ENCODE assay signal across 3 cellular contexts in the genomic region with DNA sequence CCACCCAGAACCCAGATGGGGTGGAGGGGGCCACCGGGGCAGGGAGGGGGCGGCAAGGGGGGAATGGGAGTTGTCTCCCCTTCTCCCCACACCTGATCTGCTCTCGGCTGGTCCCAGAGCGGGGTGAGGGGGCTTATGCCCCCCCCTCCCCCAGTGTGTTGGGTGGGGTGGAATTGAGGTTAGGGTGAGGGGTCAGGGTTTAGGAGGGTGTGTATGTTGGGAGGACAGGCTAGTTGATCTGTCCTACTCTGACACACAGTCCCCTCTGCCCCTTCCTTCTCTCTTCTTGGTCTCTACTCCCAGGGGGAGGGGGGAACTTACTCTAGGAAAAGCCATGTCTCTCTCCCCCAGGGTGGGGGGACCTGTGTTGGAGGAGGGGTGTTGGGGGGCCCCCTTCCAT.
TF ChIP-seq lines count a peak whose summit lies in the region.

No MANE protein-coding gene starts in this region.

TF ChIP-seq in SK-N-SH, 30 proteins besides CTCF, POLR2A, EP300 and RAD21:
- TF ChIP-seq TAF1 (IDR thresholded peaks at IDR 0.05; ENCODE audit: borderline replicate concordance, low read depth, low read length) (no peak), SIN3A (IDR thresholded peaks at IDR 0.05; ENCODE audit: borderline replicate concordance, low read depth, low read length) (no peak), GATA2 (CRISPR knock-in tag; IDR thresholded peaks at IDR 0.05) (no peak), FOSL2 (IDR thresholded peaks at IDR 0.05; ENCODE audit: borderline replicate concordance, low read depth) (no peak), CHD2 (IDR thresholded peaks at IDR 0.05; ENCODE audit: low read length, partially characterized antibody) (no peak), FOXJ3 (CRISPR knock-in tag; IDR thresholded peaks at IDR 0.05) (no peak), TCF12 (IDR thresholded peaks at IDR 0.05) (no peak)
- TF ChIP-seq, protein P1, sequence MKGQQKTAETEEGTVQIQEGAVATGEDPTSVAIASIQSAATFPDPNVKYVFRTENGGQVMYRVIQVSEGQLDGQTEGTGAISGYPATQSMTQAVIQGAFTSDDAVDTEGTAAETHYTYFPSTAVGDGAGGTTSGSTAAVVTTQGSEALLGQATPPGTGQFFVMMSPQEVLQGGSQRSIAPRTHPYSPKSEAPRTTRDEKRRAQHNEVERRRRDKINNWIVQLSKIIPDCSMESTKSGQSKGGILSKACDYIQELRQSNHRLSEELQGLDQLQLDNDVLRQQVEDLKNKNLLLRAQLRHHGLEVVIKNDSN (IDR thresholded peaks at IDR 0.05; ENCODE audit: borderline replicate concordance, low read depth), result no peak
- TF ChIP-seq, protein P2, sequence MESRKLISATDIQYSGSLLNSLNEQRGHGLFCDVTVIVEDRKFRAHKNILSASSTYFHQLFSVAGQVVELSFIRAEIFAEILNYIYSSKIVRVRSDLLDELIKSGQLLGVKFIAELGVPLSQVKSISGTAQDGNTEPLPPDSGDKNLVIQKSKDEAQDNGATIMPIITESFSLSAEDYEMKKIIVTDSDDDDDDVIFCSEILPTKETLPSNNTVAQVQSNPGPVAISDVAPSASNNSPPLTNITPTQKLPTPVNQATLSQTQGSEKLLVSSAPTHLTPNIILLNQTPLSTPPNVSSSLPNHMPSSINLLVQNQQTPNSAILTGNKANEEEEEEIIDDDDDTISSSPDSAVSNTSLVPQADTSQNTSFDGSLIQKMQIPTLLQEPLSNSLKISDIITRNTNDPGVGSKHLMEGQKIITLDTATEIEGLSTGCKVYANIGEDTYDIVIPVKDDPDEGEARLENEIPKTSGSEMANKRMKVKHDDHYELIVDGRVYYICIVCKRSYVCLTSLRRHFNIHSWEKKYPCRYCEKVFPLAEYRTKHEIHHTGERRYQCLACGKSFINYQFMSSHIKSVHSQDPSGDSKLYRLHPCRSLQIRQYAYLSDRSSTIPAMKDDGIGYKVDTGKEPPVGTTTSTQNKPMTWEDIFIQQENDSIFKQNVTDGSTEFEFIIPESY (IDR thresholded peaks at IDR 0.05; ENCODE audit: borderline replicate concordance, low read depth), result no peak
- TF ChIP-seq, protein P3, sequence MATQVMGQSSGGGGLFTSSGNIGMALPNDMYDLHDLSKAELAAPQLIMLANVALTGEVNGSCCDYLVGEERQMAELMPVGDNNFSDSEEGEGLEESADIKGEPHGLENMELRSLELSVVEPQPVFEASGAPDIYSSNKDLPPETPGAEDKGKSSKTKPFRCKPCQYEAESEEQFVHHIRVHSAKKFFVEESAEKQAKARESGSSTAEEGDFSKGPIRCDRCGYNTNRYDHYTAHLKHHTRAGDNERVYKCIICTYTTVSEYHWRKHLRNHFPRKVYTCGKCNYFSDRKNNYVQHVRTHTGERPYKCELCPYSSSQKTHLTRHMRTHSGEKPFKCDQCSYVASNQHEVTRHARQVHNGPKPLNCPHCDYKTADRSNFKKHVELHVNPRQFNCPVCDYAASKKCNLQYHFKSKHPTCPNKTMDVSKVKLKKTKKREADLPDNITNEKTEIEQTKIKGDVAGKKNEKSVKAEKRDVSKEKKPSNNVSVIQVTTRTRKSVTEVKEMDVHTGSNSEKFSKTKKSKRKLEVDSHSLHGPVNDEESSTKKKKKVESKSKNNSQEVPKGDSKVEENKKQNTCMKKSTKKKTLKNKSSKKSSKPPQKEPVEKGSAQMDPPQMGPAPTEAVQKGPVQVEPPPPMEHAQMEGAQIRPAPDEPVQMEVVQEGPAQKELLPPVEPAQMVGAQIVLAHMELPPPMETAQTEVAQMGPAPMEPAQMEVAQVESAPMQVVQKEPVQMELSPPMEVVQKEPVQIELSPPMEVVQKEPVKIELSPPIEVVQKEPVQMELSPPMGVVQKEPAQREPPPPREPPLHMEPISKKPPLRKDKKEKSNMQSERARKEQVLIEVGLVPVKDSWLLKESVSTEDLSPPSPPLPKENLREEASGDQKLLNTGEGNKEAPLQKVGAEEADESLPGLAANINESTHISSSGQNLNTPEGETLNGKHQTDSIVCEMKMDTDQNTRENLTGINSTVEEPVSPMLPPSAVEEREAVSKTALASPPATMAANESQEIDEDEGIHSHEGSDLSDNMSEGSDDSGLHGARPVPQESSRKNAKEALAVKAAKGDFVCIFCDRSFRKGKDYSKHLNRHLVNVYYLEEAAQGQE (IDR thresholded peaks at IDR 0.05; ENCODE audit: low read depth, low read length), result no peak

TF ChIP-seq in SK-N-SH treated with all-trans-retinoic acid at 6 μM for 48 hours, 23 proteins besides CTCF, POLR2A, EP300 and RAD21 (continues in another document):
- TF ChIP-seq ZFP3 (CRISPR knock-in tag; IDR thresholded peaks at IDR 0.05) (no peak), TCF4 (CRISPR knock-in tag; IDR thresholded peaks at IDR 0.05; ENCODE audit: borderline replicate concordance) (no peak), SNAI2 (CRISPR knock-in tag; IDR thresholded peaks at IDR 0.05) (no peak), TOX (CRISPR knock-in tag; IDR thresholded peaks at IDR 0.05; ENCODE audit: borderline replicate concordance) (no peak), CSDC2 (CRISPR knock-in tag; IDR thresholded peaks at IDR 0.05) (no peak), PPARA (CRISPR knock-in tag; IDR thresholded peaks at IDR 0.05; ENCODE audit: borderline replicate concordance) (no peak), BACH2 (CRISPR knock-in tag; IDR thresholded peaks at IDR 0.05; ENCODE audit: borderline replicate concordance) (no peak), ESRRG (CRISPR knock-in tag; IDR thresholded peaks at IDR 0.05) (no peak), ZNF8 (CRISPR knock-in tag; IDR thresholded peaks at IDR 0.05) (no peak), ZC3H10 (CRISPR knock-in tag; IDR thresholded peaks at IDR 0.05) (no peak), RARB (CRISPR knock-in tag; IDR thresholded peaks at IDR 0.05) (no peak)
- TF ChIP-seq, protein P4, sequence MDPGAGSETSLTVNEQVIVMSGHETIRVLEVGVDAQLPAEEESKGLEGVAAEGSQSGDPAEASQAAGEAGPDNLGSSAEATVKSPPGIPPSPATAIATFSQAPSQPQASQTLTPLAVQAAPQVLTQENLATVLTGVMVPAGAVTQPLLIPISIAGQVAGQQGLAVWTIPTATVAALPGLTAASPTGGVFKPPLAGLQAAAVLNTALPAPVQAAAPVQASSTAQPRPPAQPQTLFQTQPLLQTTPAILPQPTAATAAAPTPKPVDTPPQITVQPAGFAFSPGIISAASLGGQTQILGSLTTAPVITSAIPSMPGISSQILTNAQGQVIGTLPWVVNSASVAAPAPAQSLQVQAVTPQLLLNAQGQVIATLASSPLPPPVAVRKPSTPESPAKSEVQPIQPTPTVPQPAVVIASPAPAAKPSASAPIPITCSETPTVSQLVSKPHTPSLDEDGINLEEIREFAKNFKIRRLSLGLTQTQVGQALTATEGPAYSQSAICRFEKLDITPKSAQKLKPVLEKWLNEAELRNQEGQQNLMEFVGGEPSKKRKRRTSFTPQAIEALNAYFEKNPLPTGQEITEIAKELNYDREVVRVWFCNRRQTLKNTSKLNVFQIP (CRISPR knock-in tag; IDR thresholded peaks at IDR 0.05; ENCODE audit: borderline replicate concordance, low read depth), result no peak
- TF ChIP-seq, protein P5, sequence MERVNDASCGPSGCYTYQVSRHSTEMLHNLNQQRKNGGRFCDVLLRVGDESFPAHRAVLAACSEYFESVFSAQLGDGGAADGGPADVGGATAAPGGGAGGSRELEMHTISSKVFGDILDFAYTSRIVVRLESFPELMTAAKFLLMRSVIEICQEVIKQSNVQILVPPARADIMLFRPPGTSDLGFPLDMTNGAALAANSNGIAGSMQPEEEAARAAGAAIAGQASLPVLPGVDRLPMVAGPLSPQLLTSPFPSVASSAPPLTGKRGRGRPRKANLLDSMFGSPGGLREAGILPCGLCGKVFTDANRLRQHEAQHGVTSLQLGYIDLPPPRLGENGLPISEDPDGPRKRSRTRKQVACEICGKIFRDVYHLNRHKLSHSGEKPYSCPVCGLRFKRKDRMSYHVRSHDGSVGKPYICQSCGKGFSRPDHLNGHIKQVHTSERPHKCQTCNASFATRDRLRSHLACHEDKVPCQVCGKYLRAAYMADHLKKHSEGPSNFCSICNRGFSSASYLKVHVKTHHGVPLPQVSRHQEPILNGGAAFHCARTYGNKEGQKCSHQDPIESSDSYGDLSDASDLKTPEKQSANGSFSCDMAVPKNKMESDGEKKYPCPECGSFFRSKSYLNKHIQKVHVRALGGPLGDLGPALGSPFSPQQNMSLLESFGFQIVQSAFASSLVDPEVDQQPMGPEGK (CRISPR knock-in tag; IDR thresholded peaks at IDR 0.05; ENCODE audit: borderline replicate concordance), result no peak
- TF ChIP-seq, protein P6, sequence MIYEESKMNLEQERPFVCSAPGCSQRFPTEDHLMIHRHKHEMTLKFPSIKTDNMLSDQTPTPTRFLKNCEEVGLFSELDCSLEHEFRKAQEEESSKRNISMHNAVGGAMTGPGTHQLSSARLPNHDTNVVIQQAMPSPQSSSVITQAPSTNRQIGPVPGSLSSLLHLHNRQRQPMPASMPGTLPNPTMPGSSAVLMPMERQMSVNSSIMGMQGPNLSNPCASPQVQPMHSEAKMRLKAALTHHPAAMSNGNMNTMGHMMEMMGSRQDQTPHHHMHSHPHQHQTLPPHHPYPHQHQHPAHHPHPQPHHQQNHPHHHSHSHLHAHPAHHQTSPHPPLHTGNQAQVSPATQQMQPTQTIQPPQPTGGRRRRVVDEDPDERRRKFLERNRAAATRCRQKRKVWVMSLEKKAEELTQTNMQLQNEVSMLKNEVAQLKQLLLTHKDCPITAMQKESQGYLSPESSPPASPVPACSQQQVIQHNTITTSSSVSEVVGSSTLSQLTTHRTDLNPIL (CRISPR knock-in tag; IDR thresholded peaks at IDR 0.05; ENCODE audit: low read depth), result no peak

TF ChIP-seq in K562, 482 proteins besides CTCF, POLR2A, EP300 and RAD21:
- TF ChIP-seq RBM15 (IDR thresholded peaks at IDR 0.05; ENCODE audit: insufficient read depth, low read length) (no peak), ADNP (tag; IDR thresholded peaks at IDR 0.05) (no peak), KLF16 (IDR thresholded peaks at IDR 0.05) (no peak)
- TF ChIP-seq, protein P7, sequence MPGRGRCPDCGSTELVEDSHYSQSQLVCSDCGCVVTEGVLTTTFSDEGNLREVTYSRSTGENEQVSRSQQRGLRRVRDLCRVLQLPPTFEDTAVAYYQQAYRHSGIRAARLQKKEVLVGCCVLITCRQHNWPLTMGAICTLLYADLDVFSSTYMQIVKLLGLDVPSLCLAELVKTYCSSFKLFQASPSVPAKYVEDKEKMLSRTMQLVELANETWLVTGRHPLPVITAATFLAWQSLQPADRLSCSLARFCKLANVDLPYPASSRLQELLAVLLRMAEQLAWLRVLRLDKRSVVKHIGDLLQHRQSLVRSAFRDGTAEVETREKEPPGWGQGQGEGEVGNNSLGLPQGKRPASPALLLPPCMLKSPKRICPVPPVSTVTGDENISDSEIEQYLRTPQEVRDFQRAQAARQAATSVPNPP (IDR thresholded peaks at IDR 0.05; ENCODE audit: borderline replicate concordance, insufficient read depth, insufficient read length), result no peak
